Comparison of ENCODE assay signal across 9 cellular contexts in genomic region chr11:86938900-86939880, GRCh38. TPM values are rescaled to one million over a fixed set of nuclear protein-coding genes. Genes with fewer than 3 reads are reported as not detected.
DNase-seq lines count a peak whose midpoint lies in the region; ATAC-seq, FAIRE-seq and TF ChIP-seq lines count a peak whose summit lies in the region.
"Had no signal": no experiment of that assay in that cellular context is flagged by ENCODE, and none has a peak within 500 bp of the region (broad histone marks: within the 10 kb centered on the region; RNA-seq: fewer than 3 reads in every experiment).

No MANE protein-coding gene starts in this region.

- H3K9me3 Mint-ChIP-seq in memory B cell: no peaks in the 10 kb centered on the region

- H3K27me3 ChIP-seq in heart left ventricle (no peaks in the 10 kb centered on the region), right cardiac atrium (ENCODE audit: control insufficient read depth, insufficient read depth) (no peaks in the 10 kb centered on the region), bronchial epithelial cell (ENCODE audit: control insufficient read depth, insufficient read depth, low read length) (no peaks in the 10 kb centered on the region)

- DNase-seq in heart left ventricle (no peak), right cardiac atrium (no peak), NCI-H82 (lab: John Stamatoyannopoulos, UW) (peak; percentile 47), bronchial epithelial cell (ENCODE audit: low read depth) (peak; percentile 65), memory B cell (ENCODE audit: low spot score in 2 of 2) (peak in 1 of 2 donors; percentile 26)
- no peak for DNase-seq in activated T-cell treated with anti-CD3 and anti-CD28 coated beads, Interleukin-2, amount 50 U/mL, for 48 hours

- H3K27me3 Mint-ChIP-seq in memory B cell: peaks cover 7% of the 10 kb centered on the region

- TF ChIP-seq CTCF in heart left ventricle (IDR thresholded peaks at IDR 0.05): peak; percentile 62 to 75 (median 70)
- TF ChIP-seq CTCF in bronchial epithelial cell (IDR thresholded peaks at IDR 0.05; ENCODE audit: insufficient read depth, low read length, severe bottlenecking): peak; percentile 54

- intact Hi-C loops in heart left ventricle (cut with DNase I) (loop anchor here (1.0 to 10.0 kb wide), 10 partner anchors 156 to 486 kb away; no protein-coding TSS in a partner anchor), right cardiac atrium (cut with DNase I) (loop anchor here in 3 of 4 donors (5.0 to 10.0 kb wide), 3 partner anchors 348 to 486 kb away; no protein-coding TSS in a partner anchor)

- H3K27ac ChIP-seq in heart left ventricle (peak overlapping the region; percentile 68 to 86 (median 82)), right cardiac atrium (ENCODE audit: low read length) (no peak overlapping the region)

- no peaks in the 10 kb centered on the region for H3K9me3 ChIP-seq in heart left ventricle
- H3K9me3 ChIP-seq in right cardiac atrium (ENCODE audit: control insufficient read depth, low read length): no peaks in the 10 kb centered on the region

- no peaks in the 10 kb centered on the region for H3K36me3 Mint-ChIP-seq in memory B cell

- TF ChIP-seq POLR2A in heart left ventricle (IDR thresholded peaks at IDR 0.05): no peak

- peaks cover 3% of the 10 kb centered on the region for H3K4me1 Mint-ChIP-seq in memory B cell

- H3K36me3 ChIP-seq in heart left ventricle (peaks cover 0 to 21% (median 4%) of the 10 kb centered on the region in 9 donors), bronchial epithelial cell (ENCODE audit: control insufficient read depth, insufficient read depth, low read length) (no peaks in the 10 kb centered on the region)

- no peak overlapping the region for H3K27ac Mint-ChIP-seq in memory B cell

- H3K4me1 ChIP-seq in heart left ventricle (peaks cover 0 to 80% (median 53%) of the 10 kb centered on the region in 12 donors), right cardiac atrium (ENCODE audit: control insufficient read depth, insufficient read depth, low read length) (peaks cover 11% of the 10 kb centered on the region)

- ATAC-seq in heart left ventricle: peak in 2 of 4 donors; percentile 34 to 37
- ATAC-seq in right cardiac atrium: no peak
- peak; percentile 80 for ATAC-seq in HG03280 (IDR thresholded peaks at IDR 0.05; ENCODE audit: unreplicated experiment)
- peak; percentile 27 for ATAC-seq in memory B cell (ENCODE audit: low read depth)
- no peak for ATAC-seq in GM19328 (IDR thresholded peaks at IDR 0.05; ENCODE audit: unreplicated experiment)

- H3K4me3 Mint-ChIP-seq in memory B cell: no peak overlapping the region

- peak overlapping the region in 5 of 12 donors; percentile 20 to 43 (median 31) for H3K4me3 ChIP-seq in heart left ventricle
- H3K4me3 ChIP-seq in right cardiac atrium (ENCODE audit: low read length): no peak overlapping the region
- no peak overlapping the region for H3K4me3 ChIP-seq in bronchial epithelial cell (ENCODE audit: low read depth, low read length)

- no peak for FAIRE-seq in bronchial epithelial cell (lab: Jason Lieb, UNC)
- FAIRE-seq: colon had no signal

- WGBS in heart left ventricle, 4 donors: 9 to 19% (median 14%) methylated on average over 4 of the region's 4 CpGs
- WGBS in right cardiac atrium: 11% methylated on average over 4 of the region's 4 CpGs

RNA-seq across cellular contexts. Expression of gene FZD4, which starts 16.0 kb away (rescaled TPM):
- total RNA-seq in heart left ventricle (10 to 100 TPM; 16.7 to 39.6 (median 22.1) TPM), right cardiac atrium (10 to 100 TPM; 20.6 to 28.3 (median 24.6) TPM), bronchial epithelial cell (0.38 and 0.53 TPM in 2 replicates)
- polyA plus RNA-seq in heart left ventricle (10 to 100 TPM; 11.6 to 16.5 TPM), right cardiac atrium (13.9 TPM)

Comparison
In these comparisons a context has a peak if more than half of its experiments do, and no peak if none do; other contexts are left out.
1. ATAC-seq: peak in HG03280 (single experiment) and memory B cell (single experiment); none in right cardiac atrium (0 of 2) and GM19328 (single experiment).
2. DNase-seq: peak in NCI-H82 (single experiment) and bronchial epithelial cell (single experiment); none in heart left ventricle (0 of 5), right cardiac atrium (0 of 3) and activated T-cell treated with anti-CD3 and anti-CD28 coated beads, Interleukin-2, amount 50 U/mL, for 48 hours (0 of 2).
3. RNA of gene FZD4, which starts 16.0 kb away (total RNA-seq): 20.6 to 28.3 TPM in right cardiac atrium and 16.7 to 39.6 TPM in heart left ventricle; 0.38 to 0.53 TPM in bronchial epithelial cell; every median in the first group is over 10 times any median in the second.